8 cellular contexts compared by ENCODE assay signal in the genomic region with DNA sequence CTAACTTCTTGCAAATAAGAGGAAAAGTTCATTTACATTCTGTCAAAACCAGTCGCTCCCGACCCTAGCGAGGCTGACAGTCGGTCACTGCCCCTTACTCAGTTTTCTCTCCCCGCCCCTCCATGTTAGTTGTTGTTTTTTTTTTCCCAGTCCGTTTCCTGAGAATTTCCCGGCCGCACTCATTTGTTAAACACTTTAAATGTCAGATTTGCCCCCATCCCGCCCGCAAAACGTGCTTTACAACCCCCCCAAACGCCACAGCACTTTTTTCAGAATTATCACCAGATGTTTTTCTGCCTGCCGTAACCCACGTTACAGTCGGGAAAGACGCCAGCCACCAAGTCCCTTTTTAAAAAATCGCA.
DNase-seq lines count a peak whose midpoint lies in the region; ATAC-seq, FAIRE-seq and TF ChIP-seq lines count a peak whose summit lies in the region.

No MANE protein-coding gene starts in this region.

- H3K27me3 Mint-ChIP-seq in CD8-positive, alpha-beta T cell (ENCODE audit: low read depth) = peaks cover 38% of the 10 kb centered on the region

- H3K4me3 ChIP-seq in CD8-positive, alpha-beta T cell (ENCODE audit: low read depth, low read length) = peak overlapping the region; percentile 43
- H3K4me3 ChIP-seq in endocrine pancreas (ENCODE audit: control insufficient read depth, insufficient read depth, low read length) (peak overlapping the region; percentile 59), ovary (peak overlapping the region; percentile 49)

- POLR2A ChIA-PET in CD8-positive, alpha-beta T cell (lab: Charles Lee) = no interaction called here

- intact Hi-C loops in CD8-positive, alpha-beta T cell (cut with DNase I, micrococcal nuclease) = no loop called here
- intact Hi-C loops in ovary (cut with DNase I) = no loop called here

- ATAC-seq in CD8-positive, alpha-beta T cell = no peak
- ATAC-seq in HG03139 (IDR thresholded peaks at IDR 0.05; ENCODE audit: unreplicated experiment) (no peak), HG02973 (IDR thresholded peaks at IDR 0.05; ENCODE audit: unreplicated experiment) (no peak)

- no peaks in the 10 kb centered on the region for H3K9me3 Mint-ChIP-seq in CD8-positive, alpha-beta T cell

- no peak for DNase-seq in CD8-positive, alpha-beta T cell
- peak; percentile 51 for DNase-seq in NCI-H69 (lab: John Stamatoyannopoulos, UW)
- DNase-seq in ovary = no peak
- no peak for DNase-seq in NCI-H1694 (lab: John Stamatoyannopoulos, UW)
- no peak for DNase-seq in urothelium cell line (ENCODE audit: low spot score)

- H3K36me3 Mint-ChIP-seq in CD8-positive, alpha-beta T cell = peaks cover 3% of the 10 kb centered on the region

- TF ChIP-seq CTCF in CD8-positive, alpha-beta T cell (IDR thresholded peaks at IDR 0.05) = no peak
- TF ChIP-seq CTCF in ovary (IDR thresholded peaks at IDR 0.05) = no peak

- CTCF ChIA-PET in CD8-positive, alpha-beta T cell (lab: Charles Lee) = no interaction called here

- TF ChIP-seq EP300 in ovary (IDR thresholded peaks at IDR 0.05) = no peak

- peaks cover 27% of the 10 kb centered on the region for H3K4me1 Mint-ChIP-seq in CD8-positive, alpha-beta T cell (ENCODE audit: low read depth)

- H3K27ac Mint-ChIP-seq in CD8-positive, alpha-beta T cell = peak overlapping the region; percentile 93

- no peak for TF ChIP-seq POLR2A in ovary (IDR thresholded peaks at IDR 0.05)

- no peaks in the 10 kb centered on the region for H3K9me3 ChIP-seq in CD8-positive, alpha-beta T cell (ENCODE audit: low read length)
- no peaks in the 10 kb centered on the region for H3K9me3 ChIP-seq in endocrine pancreas (ENCODE audit: control insufficient read depth, low read length)
- H3K9me3 ChIP-seq in ovary = no peaks in the 10 kb centered on the region

- no peak for FAIRE-seq in urothelium cell line (lab: Jason Lieb, UNC)

- peaks cover 21% of the 10 kb centered on the region for H3K27me3 ChIP-seq in CD8-positive, alpha-beta T cell (ENCODE audit: insufficient read depth, low read length)
- peaks cover 2% of the 10 kb centered on the region for H3K27me3 ChIP-seq in endocrine pancreas (ENCODE audit: control insufficient read depth, insufficient read depth, low read length)
- no peaks in the 10 kb centered on the region for H3K27me3 ChIP-seq in ovary

- WGBS in ovary, 3 donors = 24 to 25% (median 25%) methylated on average over 17 of the region's 17 CpGs

- peak overlapping the region; percentile 91 for H3K4me3 Mint-ChIP-seq in CD8-positive, alpha-beta T cell

- no peak overlapping the region for H3K27ac ChIP-seq in CD8-positive, alpha-beta T cell (ENCODE audit: low read depth, low read length)
- peak overlapping the region; percentile 75 to 80 for H3K27ac ChIP-seq in ovary

- H3K4me1 ChIP-seq in CD8-positive, alpha-beta T cell (ENCODE audit: insufficient read depth, low read length) = peaks cover 17% of the 10 kb centered on the region
- H3K4me1 ChIP-seq in endocrine pancreas (ENCODE audit: control insufficient read depth, insufficient read depth, low read length) = no peaks in the 10 kb centered on the region
- peaks cover 1% of the 10 kb centered on the region for H3K4me1 ChIP-seq in ovary (ENCODE audit: insufficient read depth)

- no peaks in the 10 kb centered on the region for H3K36me3 ChIP-seq in CD8-positive, alpha-beta T cell (ENCODE audit: insufficient read depth, low read length)
- H3K36me3 ChIP-seq in endocrine pancreas (ENCODE audit: control insufficient read depth, insufficient read depth, low read length) (no peaks in the 10 kb centered on the region), ovary (no peaks in the 10 kb centered on the region)

- H3K9ac ChIP-seq in endocrine pancreas (ENCODE audit: control insufficient read depth, insufficient read depth, low read length) = peak overlapping the region; percentile 13
